ENCODE assay signal across 18 cellular contexts in genomic region chr20:47907031-47907670, GRCh38.
A peak's percentile ranks its signal among the peaks of the same experiment; 100 is the strongest.
DNase-seq lines count a peak whose midpoint lies in the region; ATAC-seq and TF ChIP-seq lines count a peak whose summit lies in the region.
"Had no signal": no experiment of that assay in that cellular context is flagged by ENCODE, and none has a peak within 500 bp of the region (broad histone marks: within the 10 kb centered on the region; RNA-seq: fewer than 3 reads in every experiment).

No MANE protein-coding gene starts in this region.

- H3K27ac ChIP-seq in BLaER1 (no peak overlapping the region), neural cell (ENCODE audit: low read length) (peak overlapping the region; percentile 80), aorta (ENCODE audit: low read depth in 1 of 2, low read length in 2 of 2) (no peak overlapping the region)
- H3K27ac ChIP-seq: A549, KMS-11 had no signal

- H3K9me3 Mint-ChIP-seq in brain: peaks cover 0 to 4% (median 0%) of the 10 kb centered on the region in 5 experiments
- H3K9me3 Mint-ChIP-seq: CD14-positive monocyte had no signal

- TF ChIP-seq CTCF in brain (conservative IDR thresholded peaks at IDR 0.05) (no peak), neural cell (IDR thresholded peaks at IDR 0.05; ENCODE audit: poor library complexity, severe bottlenecking) (no peak)

- no peaks in the 10 kb centered on the region for H3K79me2 ChIP-seq in neural cell (replicated peaks; ENCODE audit: insufficient read depth, low read length)

- no peak for ATAC-seq in aorta (ENCODE audit: low FRiP score)
- ATAC-seq: A549, Panc1, SK-N-SH treated with all-trans-retinoic acid at 6 μM for 48 hours had no signal

- H3K4me3 ChIP-seq in BLaER1: no peak overlapping the region
- H3K4me3 ChIP-seq in neural cell (ENCODE audit: low read length): peak overlapping the region; percentile 40
- no peak overlapping the region for H3K4me3 ChIP-seq in aorta (ENCODE audit: low read length in 2 of 2)
- H3K4me3 ChIP-seq: A549 had no signal

- H3F3A ChIP-seq in neural cell (ENCODE audit: insufficient read depth, low read length, poor library complexity, severe bottlenecking): no peaks in the 10 kb centered on the region

- no peaks in the 10 kb centered on the region for H3K9me2 ChIP-seq in neural cell (ENCODE audit: insufficient read depth, low read length)

- H3K4me1 Mint-ChIP-seq in brain: peaks cover 64% of the 10 kb centered on the region
- H3K4me1 Mint-ChIP-seq: CD14-positive monocyte had no signal

- peak; percentile 79 for DNase-seq in NCI-H1694 treated with DMSO at 0.1 percent for 48 hours (lab: John Stamatoyannopoulos, UW)
- no peak for DNase-seq in iPS-NIHi11 (ENCODE audit: low spot score)
- DNase-seq in aorta: no peak
- no peak for DNase-seq in NCI-H526 (lab: John Stamatoyannopoulos, UW)
- DNase-seq in NCI-H69 (lab: John Stamatoyannopoulos, UW): no peak
- DNase-seq: GOT3, HFFc6, NCI-H1092, Right ventricle myocardium superior had no signal

- H3K36me3 Mint-ChIP-seq in brain: no peaks in the 10 kb centered on the region
- H3K36me3 Mint-ChIP-seq: CD14-positive monocyte had no signal

- TF ChIP-seq RAD21 in neural cell (conservative IDR thresholded peaks at IDR 0.05): no peak

- peaks cover 66% of the 10 kb centered on the region for H3K4me1 ChIP-seq in BLaER1
- H3K4me1 ChIP-seq in aorta (ENCODE audit: control insufficient read depth in 1 of 2, insufficient read depth in 2 of 2, low read length in 2 of 2): no peaks in the 10 kb centered on the region
- H3K4me1 ChIP-seq: A549 had no signal

- H3K9me3 ChIP-seq in BLaER1 (no peaks in the 10 kb centered on the region), neural cell (ENCODE audit: low read length) (no peaks in the 10 kb centered on the region), aorta (ENCODE audit: control insufficient read depth, low read length) (no peaks in the 10 kb centered on the region)
- H3K9me3 ChIP-seq: A549, Caco-2 had no signal

- peak overlapping the region; percentile 69; the same call in 1 of the 2 replicates for H3K4me2 ChIP-seq in BLaER1
- H3K4me2 ChIP-seq in neural cell (ENCODE audit: low read length): peak overlapping the region; percentile 13
- H3K4me2 ChIP-seq: A549, KMS-11 had no signal

- peak overlapping the region in 3 of 5 experiments; percentile 4 to 82 (median 28) for H3K27ac Mint-ChIP-seq in brain
- H3K27ac Mint-ChIP-seq: HFFc6 had no signal

- WGBS in aorta, 2 donors: 87 to 88% methylated on average over 13 of the region's 13 CpGs

- H3K27me3 ChIP-seq in BLaER1: no peaks in the 10 kb centered on the region
- H3K27me3 ChIP-seq in neural cell (ENCODE audit: insufficient read depth, low read depth, low read length): no peaks in the 10 kb centered on the region
- H3K27me3 ChIP-seq in aorta (ENCODE audit: control insufficient read depth in 1 of 2, insufficient read depth in 2 of 2, low read length in 1 of 2): no peaks in the 10 kb centered on the region

- no peak overlapping the region for H2AFZ ChIP-seq in neural cell (ENCODE audit: low read depth, low read length)

- H3K4me3 Mint-ChIP-seq in brain: peak overlapping the region in 1 of 5 experiments; percentile 55
- H3K4me3 Mint-ChIP-seq: CD14-positive monocyte, HFFc6 had no signal

- H4K20me1 ChIP-seq in BLaER1 (no peaks in the 10 kb centered on the region), neural cell (ENCODE audit: insufficient read depth) (no peaks in the 10 kb centered on the region)

- TF ChIP-seq EP300 in neural cell (conservative IDR thresholded peaks at IDR 0.05; ENCODE audit: poor library complexity, severe bottlenecking): no peak

- H3K9ac ChIP-seq in BLaER1 (no peak overlapping the region), neural cell (ENCODE audit: low read length) (peak overlapping the region; percentile 50)
- H3K9ac ChIP-seq: KMS-11 had no signal

- intact Hi-C loops in aorta (cut with DNase I): no loop called here

- H3K36me3 ChIP-seq in BLaER1 (no peaks in the 10 kb centered on the region), neural cell (ENCODE audit: insufficient read depth, low read length) (no peaks in the 10 kb centered on the region), aorta (ENCODE audit: control insufficient read depth in 1 of 2, insufficient read depth in 2 of 2, low read length in 1 of 2) (no peaks in the 10 kb centered on the region)

- no peaks in the 10 kb centered on the region for H3K27me3 Mint-ChIP-seq in brain

TF ChIP-seq in neural cell, 6 proteins besides CTCF, POLR2A, EP300 and RAD21:
- TF ChIP-seq MXI1 (conservative IDR thresholded peaks at IDR 0.05; ENCODE audit: poor library complexity, severe bottlenecking): no peak
- TF ChIP-seq POLR2AphosphoS5 (IDR thresholded peaks at IDR 0.05): no peak
- TF ChIP-seq TAF1 (IDR thresholded peaks at IDR 0.05; ENCODE audit: low read depth): no peak
- no peak for TF ChIP-seq REST (IDR thresholded peaks at IDR 0.05; ENCODE audit: borderline replicate concordance)
- no peak for TF ChIP-seq SMC3 (conservative IDR thresholded peaks at IDR 0.05; ENCODE audit: poor library complexity)
- no peak for TF ChIP-seq EZH2 (IDR thresholded peaks at IDR 0.05; ENCODE audit: borderline replicate concordance, insufficient read depth, low read length, poor library complexity, severe bottlenecking)
